7 cellular contexts compared by ENCODE assay signal in the genomic region with DNA sequence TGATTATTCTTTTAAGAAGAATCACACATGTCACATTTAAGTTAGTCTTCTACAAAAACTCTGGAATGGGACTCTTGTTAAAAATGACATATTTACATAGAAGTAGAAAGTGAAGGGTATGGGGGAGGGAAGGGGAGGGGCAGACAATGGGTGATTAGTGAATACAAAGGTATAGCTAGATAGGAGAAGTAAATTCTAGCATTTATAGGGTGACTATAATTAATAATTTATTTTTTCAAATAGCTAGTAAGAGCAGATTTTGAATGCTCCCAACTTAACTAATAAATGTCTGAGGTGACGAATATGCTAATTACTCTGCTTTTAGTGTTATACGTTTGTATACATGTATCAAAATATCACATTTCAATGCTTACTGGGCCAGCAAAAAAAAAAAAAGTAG.
"Had no signal": no experiment of that assay in that cellular context is flagged by ENCODE, and none has a peak within 500 bp of the region (broad histone marks: within the 10 kb centered on the region; RNA-seq: fewer than 3 reads in every experiment).

No MANE protein-coding gene starts in this region.

- H3K4me3 ChIP-seq: K562 had no signal

- ATAC-seq: K562 had no signal

- H3K4me2 ChIP-seq: KMS-11 had no signal

- DNase-seq: IMR-90, KBM-7, KG1 had no signal

- FAIRE-seq: HTR-8/SVneo, K562 had no signal

- H3K9ac ChIP-seq: KMS-11 had no signal

- H3K27ac ChIP-seq: HL-60, KMS-11 had no signal
